16 cellular contexts compared by ENCODE assay signal in genomic region chr12:68138480-68138879, GRCh38. TPM values are rescaled to one million over a fixed set of nuclear protein-coding genes. Genes with fewer than 3 reads are reported as not detected.
"Had no signal": no experiment of that assay in that cellular context is flagged by ENCODE, and none has a peak within 500 bp of the region (broad histone marks: within the 10 kb centered on the region; RNA-seq: fewer than 3 reads in every experiment).

No MANE protein-coding gene starts in this region.

- DNase-seq: activated B cell treated with CpG ODN at 0.5 μM for 24 hours; activated CD4-positive, alpha-beta T cell treated with anti-CD3 and anti-CD28 coated beads, Interleukin-2, amount 50 U/mL, for 48 hours; cortex of kidney; effector CD4-positive, alpha-beta T cell; esophagus squamous epithelium; left ventricle myocardium inferior; naive B cell; sigmoid colon; spleen; transverse colon had no signal

- H3K4me3 Mint-ChIP-seq: activated B cell treated with CpG ODN at 0.5 μM for 24 hours; brain; central memory CD8-positive, alpha-beta T cell; naive B cell had no signal

- H3K27ac Mint-ChIP-seq: activated B cell treated with CpG ODN at 0.5 μM for 24 hours, brain had no signal

- H3K4me1 Mint-ChIP-seq: brain had no signal

- H3K36me3 Mint-ChIP-seq: brain had no signal

- H3K9me3 Mint-ChIP-seq: activated B cell treated with CpG ODN at 0.5 μM for 24 hours; central memory CD8-positive, alpha-beta T cell had no signal

- H3K27me3 Mint-ChIP-seq: activated B cell treated with CpG ODN at 0.5 μM for 24 hours; brain; central memory CD8-positive, alpha-beta T cell; naive B cell had no signal

RNA-seq across cellular contexts. Expression of gene IFNG, which starts 21.1 kb away (rescaled TPM):
- total RNA-seq: activated B cell treated with CpG ODN at 0.5 μM for 24 hours, endothelial cell of umbilical vein, esophagus squamous epithelium, fibroblast of villous mesenchyme, glomerular endothelial cell, hepatocyte, left ventricle myocardium inferior, sigmoid colon, transverse colon had no signal
